10 cellular contexts compared by ENCODE assay signal in genomic region chr1:232968965-232969364, GRCh38. TPM values are rescaled to one million over a fixed set of nuclear protein-coding genes. Genes with fewer than 3 reads are reported as not detected.
DNase-seq lines count a peak whose midpoint lies in the region; ATAC-seq and TF ChIP-seq lines count a peak whose summit lies in the region.
"Had no signal": no experiment of that assay in that cellular context is flagged by ENCODE, and none has a peak within 500 bp of the region (broad histone marks: within the 10 kb centered on the region; RNA-seq: fewer than 3 reads in every experiment).

No MANE protein-coding gene starts in this region.

- peaks cover 2 to 42% of the 10 kb centered on the region in 2 donors for H3K36me3 ChIP-seq in psoas muscle (ENCODE audit: insufficient read depth in 1 of 2, low read depth in 1 of 2)

- no peak overlapping the region for H3K27ac Mint-ChIP-seq in activated T-helper 2 cell treated with anti-CD3 and anti-CD28 coated beads, Interferon-gamma antibody, Interleukin-2, Interleukin-4, amounts not matched to agents 10 μg/mL and 5 μg/mL and 100 μg/mL, durations not matched to agents 14 hours and 24 hours and 36 hours

- H3K9me3 ChIP-seq in psoas muscle: peaks cover 2% of the 10 kb centered on the region

- H3K4me1 ChIP-seq in psoas muscle: peaks cover 40% of the 10 kb centered on the region

- no peak for TF ChIP-seq CTCF in psoas muscle (IDR thresholded peaks at IDR 0.05)
- TF ChIP-seq CTCF in coronary artery (IDR thresholded peaks at IDR 0.05): no peak

- H3K27ac ChIP-seq in epithelial cell of prostate (no peak overlapping the region), psoas muscle (peak overlapping the region; percentile 72), coronary artery (no peak overlapping the region)

- no peak overlapping the region for H3K4me3 Mint-ChIP-seq in activated T-helper 2 cell treated with anti-CD3 and anti-CD28 coated beads, Interferon-gamma antibody, Interleukin-2, Interleukin-4, amounts not matched to agents 10 μg/mL and 5 μg/mL and 100 μg/mL, durations not matched to agents 14 hours and 24 hours and 36 hours (ENCODE audit: low read depth)

- H3K27me3 ChIP-seq in psoas muscle (ENCODE audit: insufficient read depth in 3 of 3, low read length in 2 of 3): no peaks in the 10 kb centered on the region

- ATAC-seq in GM21786 (IDR thresholded peaks at IDR 0.05; ENCODE audit: unreplicated experiment): peak; percentile 50
- ATAC-seq in psoas muscle: peak; percentile 92 to 95 (median 94)
- no peak for ATAC-seq in GM21619 (IDR thresholded peaks at IDR 0.05; ENCODE audit: unreplicated experiment)

- DNase-seq in NCI-H2029 treated with DMSO at 0.1 percent for 48 hours (lab: John Stamatoyannopoulos, UW) (peak; percentile 22), epithelial cell of prostate (ENCODE audit: low read depth, low spot score) (peak; percentile 26), psoas muscle (peak; percentile 66 to 89), middle frontal gyrus (ENCODE audit: extremely low spot score, low spot score) (no peak), coronary artery (ENCODE audit: low spot score) (no peak)
- DNase-seq in activated T-helper 2 cell treated with anti-CD3 and anti-CD28 coated beads, Interferon-gamma antibody, Interleukin-2, Interleukin-4, amounts not matched to agents 10 μg/mL and 5 μg/mL and 100 μg/mL, durations not matched to agents 14 hours and 24 hours and 36 hours (ENCODE audit: low spot score): no peak
- DNase-seq: NCI-H524 treated with DMSO at 0.1 percent for 48 hours, T1000 had no signal

- 11 to 17% (median 13%) methylated on average over 3 of the region's 3 CpGs for WGBS in psoas muscle, 3 donors

- H3K4me1 Mint-ChIP-seq in activated T-helper 2 cell treated with anti-CD3 and anti-CD28 coated beads, Interferon-gamma antibody, Interleukin-2, Interleukin-4, amounts not matched to agents 10 μg/mL and 5 μg/mL and 100 μg/mL, durations not matched to agents 14 hours and 24 hours and 36 hours (ENCODE audit: low read depth): peaks cover 13% of the 10 kb centered on the region

- intact Hi-C loops in psoas muscle (cut with DNase I): loop anchor here in 1 of 2 donors (5.0 kb wide), 1 partner anchor 337 kb away; the partner anchor contains the start of gene SIPA1L2
- intact Hi-C loops in activated T-helper 2 cell treated with anti-CD3 and anti-CD28 coated beads, Interferon-gamma antibody, Interleukin-2, Interleukin-4, amounts not matched to agents 10 μg/mL and 5 μg/mL and 100 μg/mL, durations not matched to agents 14 hours and 24 hours and 36 hours (cut with micrococcal nuclease): no loop called here

- H3K9me3 Mint-ChIP-seq in activated T-helper 2 cell treated with anti-CD3 and anti-CD28 coated beads, Interferon-gamma antibody, Interleukin-2, Interleukin-4, amounts not matched to agents 10 μg/mL and 5 μg/mL and 100 μg/mL, durations not matched to agents 14 hours and 24 hours and 36 hours: peaks cover 20% of the 10 kb centered on the region

- H3K4me3 ChIP-seq in psoas muscle (no peak overlapping the region), coronary artery (no peak overlapping the region)

- no peaks in the 10 kb centered on the region for H3K27me3 Mint-ChIP-seq in activated T-helper 2 cell treated with anti-CD3 and anti-CD28 coated beads, Interferon-gamma antibody, Interleukin-2, Interleukin-4, amounts not matched to agents 10 μg/mL and 5 μg/mL and 100 μg/mL, durations not matched to agents 14 hours and 24 hours and 36 hours (ENCODE audit: low read depth)

- H3K36me3 Mint-ChIP-seq in activated T-helper 2 cell treated with anti-CD3 and anti-CD28 coated beads, Interferon-gamma antibody, Interleukin-2, Interleukin-4, amounts not matched to agents 10 μg/mL and 5 μg/mL and 100 μg/mL, durations not matched to agents 14 hours and 24 hours and 36 hours (ENCODE audit: low read depth): peaks cover 66% of the 10 kb centered on the region

RNA-seq across cellular contexts. Expression of gene NTPCR, which starts 18.6 kb away (rescaled TPM):
- 10 to 100 TPM; 37.2 to 72.0 (median 62.2) TPM for total RNA-seq in psoas muscle
- 10 to 100 TPM; 34.8 to 75.1 (median 65.0) TPM for polyA plus RNA-seq in psoas muscle
- total RNA-seq in activated T-helper 2 cell treated with anti-CD3 and anti-CD28 coated beads, Interferon-gamma antibody, Interleukin-2, Interleukin-4, amounts not matched to agents 10 μg/mL and 5 μg/mL and 100 μg/mL, durations not matched to agents 14 hours and 24 hours and 36 hours: 34.6 and 38.1 TPM in 2 replicates

Comparison
In these comparisons a context has a peak if more than half of its experiments do, and no peak if none do; other contexts are left out.
1. DNase-seq: peak in NCI-H2029 treated with DMSO at 0.1 percent for 48 hours (single experiment), epithelial cell of prostate (single experiment) and psoas muscle (2 of 2); none in middle frontal gyrus (single experiment), coronary artery (single experiment) and activated T-helper 2 cell treated with anti-CD3 and anti-CD28 coated beads, Interferon-gamma antibody, Interleukin-2, Interleukin-4, amounts not matched to agents 10 μg/mL and 5 μg/mL and 100 μg/mL, durations not matched to agents 14 hours and 24 hours and 36 hours (single experiment).